25 cellular contexts compared by ENCODE assay signal in genomic region chr15:93065641-93066045, GRCh38. TPM values are rescaled to one million over a fixed set of nuclear protein-coding genes. Genes with fewer than 3 reads are reported as not detected.
DNase-seq lines count a peak whose midpoint lies in the region; ATAC-seq and TF ChIP-seq lines count a peak whose summit lies in the region.
"Had no signal": no experiment of that assay in that cellular context is flagged by ENCODE, and none has a peak within 500 bp of the region (broad histone marks: within the 10 kb centered on the region; RNA-seq: fewer than 3 reads in every experiment).

No MANE protein-coding gene starts in this region.

- peak overlapping the region in 2 of 11 experiments; percentile 14 to 34; a peak in 2 of 22 replicates for H3K27ac ChIP-seq in BLaER1 treated with 17β-estradiol and CSF1 and Interleukin-3, amounts not matched to agents 10 nM and 100 nM
- H3K27ac ChIP-seq in endodermal cell (ENCODE audit: low read depth, low read length), result peak overlapping the region; percentile 2
- peak overlapping the region; percentile 85 for H3K27ac ChIP-seq in neural progenitor cell
- H3K27ac ChIP-seq in spleen, result no peak overlapping the region
- H3K27ac ChIP-seq: A549, RWPE1 had no signal

- POLR2A ChIA-PET in activated CD8-positive, alpha-beta T cell treated with anti-CD3 and anti-CD28 coated beads for 36 hours (lab: Charles Lee), result no interaction called here

- intact Hi-C loops in spleen (cut with DNase I; ENCODE audit: low total_unique reads), result no loop called here
- intact Hi-C loops in activated T-helper 2 cell treated with anti-CD3 and anti-CD28 coated beads, Interferon-gamma antibody, Interleukin-2, Interleukin-4, amounts not matched to agents 10 μg/mL and 5 μg/mL and 100 μg/mL, durations not matched to agents 14 hours and 24 hours and 36 hours (cut with micrococcal nuclease), result no loop called here
- intact Hi-C loops in activated CD8-positive, alpha-beta T cell treated with anti-CD3 and anti-CD28 coated beads for 36 hours (cut with micrococcal nuclease), result no loop called here

- peaks cover 0 to 76% (median 24%) of the 10 kb centered on the region in 11 experiments; a peak in 13 of 22 replicates for H3K36me3 ChIP-seq in BLaER1 treated with 17β-estradiol and CSF1 and Interleukin-3, amounts not matched to agents 10 nM and 100 nM
- H3K36me3 ChIP-seq in endodermal cell (ENCODE audit: control insufficient read depth, insufficient read depth, low read length), result peaks cover 69% of the 10 kb centered on the region
- H3K36me3 ChIP-seq in neural progenitor cell, result peaks cover 6% of the 10 kb centered on the region
- H3K36me3 ChIP-seq in spleen, result no peaks in the 10 kb centered on the region

- CTCF ChIA-PET in activated CD8-positive, alpha-beta memory T cell treated with anti-CD3 and anti-CD28 coated beads, Interleukin-2, amount 10 ng/mL, durations not matched to agents 7 days and 5 days (lab: Charles Lee), result interaction anchor here (0.7 kb wide), 1 partner anchor 54 kb away, joined by 3 read pairs; no protein-coding TSS in a partner anchor
- CTCF ChIA-PET in activated CD8-positive, alpha-beta T cell treated with anti-CD3 and anti-CD28 coated beads for 36 hours (lab: Charles Lee), result no interaction called here

- H3K9me3 Mint-ChIP-seq in endodermal cell (no peaks in the 10 kb centered on the region), neural progenitor cell (peaks cover 5% of the 10 kb centered on the region)
- H3K9me3 Mint-ChIP-seq in activated CD8-positive, alpha-beta memory T cell treated with anti-CD3 and anti-CD28 coated beads, Interleukin-2, amount 10 ng/mL, durations not matched to agents 7 days and 5 days (ENCODE audit: low read depth), result no peaks in the 10 kb centered on the region
- no peaks in the 10 kb centered on the region for H3K9me3 Mint-ChIP-seq in activated T-helper 2 cell treated with anti-CD3 and anti-CD28 coated beads, Interferon-gamma antibody, Interleukin-2, Interleukin-4, amounts not matched to agents 10 μg/mL and 5 μg/mL and 100 μg/mL, durations not matched to agents 14 hours and 24 hours and 36 hours
- no peaks in the 10 kb centered on the region for H3K9me3 Mint-ChIP-seq in activated CD8-positive, alpha-beta T cell treated with anti-CD3 and anti-CD28 coated beads for 36 hours
- H3K9me3 Mint-ChIP-seq: CD4-positive, alpha-beta memory T cell; GM23338; IgD-negative memory B cell had no signal

- H3K9ac ChIP-seq in BLaER1 treated with 17β-estradiol and CSF1 and Interleukin-3, amounts not matched to agents 10 nM and 100 nM, result no peak overlapping the region; a peak in 2 of 22 replicates
- H3K9ac ChIP-seq in endodermal cell (ENCODE audit: extremely low read depth, low read length, poor library complexity, severe bottlenecking) (no peak overlapping the region), neural progenitor cell (no peak overlapping the region)

- TF ChIP-seq POLR2A in spleen (IDR thresholded peaks at IDR 0.05), result no peak

- no peak overlapping the region for H3K4me3 Mint-ChIP-seq in endodermal cell
- no peak overlapping the region for H3K4me3 Mint-ChIP-seq in neural progenitor cell
- H3K4me3 Mint-ChIP-seq in activated CD8-positive, alpha-beta memory T cell treated with anti-CD3 and anti-CD28 coated beads, Interleukin-2, amount 10 ng/mL, durations not matched to agents 7 days and 5 days, result no peak overlapping the region
- no peak overlapping the region for H3K4me3 Mint-ChIP-seq in activated T-helper 2 cell treated with anti-CD3 and anti-CD28 coated beads, Interferon-gamma antibody, Interleukin-2, Interleukin-4, amounts not matched to agents 10 μg/mL and 5 μg/mL and 100 μg/mL, durations not matched to agents 14 hours and 24 hours and 36 hours (ENCODE audit: low read depth)
- H3K4me3 Mint-ChIP-seq in activated CD8-positive, alpha-beta T cell treated with anti-CD3 and anti-CD28 coated beads for 36 hours, result no peak overlapping the region
- H3K4me3 Mint-ChIP-seq: CD4-positive, alpha-beta memory T cell; GM23338; IgD-negative memory B cell had no signal

- H2AFZ ChIP-seq in neural progenitor cell (replicated peaks), result no peak overlapping the region
- H2AFZ ChIP-seq: GM23338 had no signal

- H3K4me3 ChIP-seq in BLaER1 treated with 17β-estradiol and CSF1 and Interleukin-3, amounts not matched to agents 10 nM and 100 nM, result no peak overlapping the region
- no peak overlapping the region for H3K4me3 ChIP-seq in endodermal cell (ENCODE audit: low read length)
- no peak overlapping the region for H3K4me3 ChIP-seq in neural progenitor cell
- H3K4me3 ChIP-seq in spleen, result no peak overlapping the region
- H3K4me3 ChIP-seq: A549, GM12878, GM23338 had no signal

- H3K36me3 Mint-ChIP-seq in endodermal cell (ENCODE audit: low read depth) (peaks cover 66% of the 10 kb centered on the region), neural progenitor cell (peaks cover 37% of the 10 kb centered on the region)
- H3K36me3 Mint-ChIP-seq in activated CD8-positive, alpha-beta memory T cell treated with anti-CD3 and anti-CD28 coated beads, Interleukin-2, amount 10 ng/mL, durations not matched to agents 7 days and 5 days, result no peaks in the 10 kb centered on the region
- H3K36me3 Mint-ChIP-seq in activated T-helper 2 cell treated with anti-CD3 and anti-CD28 coated beads, Interferon-gamma antibody, Interleukin-2, Interleukin-4, amounts not matched to agents 10 μg/mL and 5 μg/mL and 100 μg/mL, durations not matched to agents 14 hours and 24 hours and 36 hours (ENCODE audit: low read depth), result no peaks in the 10 kb centered on the region
- no peaks in the 10 kb centered on the region for H3K36me3 Mint-ChIP-seq in activated CD8-positive, alpha-beta T cell treated with anti-CD3 and anti-CD28 coated beads for 36 hours (ENCODE audit: low read depth)
- H3K36me3 Mint-ChIP-seq: CD4-positive, alpha-beta memory T cell; IgD-negative memory B cell had no signal

- H3K4me1 Mint-ChIP-seq in endodermal cell (peaks cover 74% of the 10 kb centered on the region), neural progenitor cell (peaks cover 78% of the 10 kb centered on the region)
- no peaks in the 10 kb centered on the region for H3K4me1 Mint-ChIP-seq in activated CD8-positive, alpha-beta memory T cell treated with anti-CD3 and anti-CD28 coated beads, Interleukin-2, amount 10 ng/mL, durations not matched to agents 7 days and 5 days
- H3K4me1 Mint-ChIP-seq in activated T-helper 2 cell treated with anti-CD3 and anti-CD28 coated beads, Interferon-gamma antibody, Interleukin-2, Interleukin-4, amounts not matched to agents 10 μg/mL and 5 μg/mL and 100 μg/mL, durations not matched to agents 14 hours and 24 hours and 36 hours (ENCODE audit: low read depth), result peaks cover 5% of the 10 kb centered on the region
- peaks cover 2% of the 10 kb centered on the region for H3K4me1 Mint-ChIP-seq in activated CD8-positive, alpha-beta T cell treated with anti-CD3 and anti-CD28 coated beads for 36 hours (ENCODE audit: low read depth)
- H3K4me1 Mint-ChIP-seq: IgD-negative memory B cell had no signal

- H3K27me3 Mint-ChIP-seq in endodermal cell (ENCODE audit: insufficient read depth), result no peaks in the 10 kb centered on the region
- H3K27me3 Mint-ChIP-seq in neural progenitor cell (ENCODE audit: insufficient read depth, low read depth), result peaks cover 3% of the 10 kb centered on the region
- H3K27me3 Mint-ChIP-seq in activated CD8-positive, alpha-beta memory T cell treated with anti-CD3 and anti-CD28 coated beads, Interleukin-2, amount 10 ng/mL, durations not matched to agents 7 days and 5 days, result peaks cover 36% of the 10 kb centered on the region
- peaks cover 19% of the 10 kb centered on the region for H3K27me3 Mint-ChIP-seq in activated T-helper 2 cell treated with anti-CD3 and anti-CD28 coated beads, Interferon-gamma antibody, Interleukin-2, Interleukin-4, amounts not matched to agents 10 μg/mL and 5 μg/mL and 100 μg/mL, durations not matched to agents 14 hours and 24 hours and 36 hours (ENCODE audit: low read depth)
- H3K27me3 Mint-ChIP-seq in activated CD8-positive, alpha-beta T cell treated with anti-CD3 and anti-CD28 coated beads for 36 hours, result peaks cover 7% of the 10 kb centered on the region

- H3K4me2 ChIP-seq in BLaER1 treated with 17β-estradiol and CSF1 and Interleukin-3, amounts not matched to agents 10 nM and 100 nM, result peak overlapping the region in 7 of 11 experiments; percentile 63 to 82 (median 70); a peak in 11 of 22 replicates
- no peak overlapping the region for H3K4me2 ChIP-seq in neural progenitor cell
- H3K4me2 ChIP-seq: A549, GM23338 had no signal

- no peaks in the 10 kb centered on the region for H3K9me3 ChIP-seq in BLaER1 treated with 17β-estradiol and CSF1 and Interleukin-3, amounts not matched to agents 10 nM and 100 nM (replicated peaks in 1 of 11)
- H3K9me3 ChIP-seq in endodermal cell (ENCODE audit: control insufficient read depth, low read length) (no peaks in the 10 kb centered on the region), neural progenitor cell (ENCODE audit: low read depth) (no peaks in the 10 kb centered on the region), spleen (no peaks in the 10 kb centered on the region)
- H3K9me3 ChIP-seq: A549, Caco-2 had no signal

- ATAC-seq in activated CD8-positive, alpha-beta memory T cell treated with anti-CD3 and anti-CD28 coated beads, Interleukin-2, amount 10 ng/mL, durations not matched to agents 7 days and 5 days, result no peak
- no peak for ATAC-seq in activated CD8-positive, alpha-beta T cell treated with anti-CD3 and anti-CD28 coated beads for 36 hours
- ATAC-seq: A549, GM12878, GM23338 had no signal

- no peak for TF ChIP-seq CTCF in endodermal cell (conservative IDR thresholded peaks at IDR 0.05)
- no peak for TF ChIP-seq CTCF in neural progenitor cell (IDR thresholded peaks at IDR 0.05)
- TF ChIP-seq CTCF in spleen (IDR thresholded peaks at IDR 0.05 in 8 of 11, conservative IDR thresholded peaks at IDR 0.05 in 3 of 11), result no peak
- no peak for TF ChIP-seq CTCF in activated CD8-positive, alpha-beta T cell treated with anti-CD3 and anti-CD28 coated beads for 36 hours (IDR thresholded peaks at IDR 0.05)

- peaks cover 0 to 16% (median 0%) of the 10 kb centered on the region in 11 experiments; a peak in 3 of 22 replicates for H3K27me3 ChIP-seq in BLaER1 treated with 17β-estradiol and CSF1 and Interleukin-3, amounts not matched to agents 10 nM and 100 nM
- H3K27me3 ChIP-seq in endodermal cell (ENCODE audit: control insufficient read depth, insufficient read depth, low read length, poor library complexity, severe bottlenecking) (no peaks in the 10 kb centered on the region), neural progenitor cell (no peaks in the 10 kb centered on the region), spleen (replicated peaks in 1 of 7) (peaks cover 0 to 43% (median 4%) of the 10 kb centered on the region in 7 donors)

- 95 to 100% methylated on average over 7 to 23 of the region's 23 CpGs for WGBS in endodermal cell (ENCODE audit: insufficient coverage in 1 of 2, insufficient read length in 1 of 2), 2 experiments
- 93 to 95% (median 93%) methylated on average over 16 to 23 of the region's 23 CpGs for WGBS in spleen, 5 donors

- peaks cover 98% of the 10 kb centered on the region for H3K79me2 ChIP-seq in neural progenitor cell (ENCODE audit: low read depth)

- H3K27ac Mint-ChIP-seq in endodermal cell, result no peak overlapping the region
- H3K27ac Mint-ChIP-seq in neural progenitor cell, result no peak overlapping the region
- H3K27ac Mint-ChIP-seq in activated CD8-positive, alpha-beta memory T cell treated with anti-CD3 and anti-CD28 coated beads, Interleukin-2, amount 10 ng/mL, durations not matched to agents 7 days and 5 days, result no peak overlapping the region
- no peak overlapping the region for H3K27ac Mint-ChIP-seq in activated T-helper 2 cell treated with anti-CD3 and anti-CD28 coated beads, Interferon-gamma antibody, Interleukin-2, Interleukin-4, amounts not matched to agents 10 μg/mL and 5 μg/mL and 100 μg/mL, durations not matched to agents 14 hours and 24 hours and 36 hours
- no peak overlapping the region for H3K27ac Mint-ChIP-seq in activated CD8-positive, alpha-beta T cell treated with anti-CD3 and anti-CD28 coated beads for 36 hours
- H3K27ac Mint-ChIP-seq: CD4-positive, alpha-beta memory T cell; IgD-negative memory B cell had no signal

- peaks cover 92% of the 10 kb centered on the region for H3F3A ChIP-seq in neural progenitor cell (ENCODE audit: low read depth)

- H4K20me1 ChIP-seq in BLaER1 treated with 17β-estradiol and CSF1 and Interleukin-3, amounts not matched to agents 10 nM and 100 nM, result peaks cover 0 to 98% (median 4%) of the 10 kb centered on the region in 11 experiments; a peak in 10 of 22 replicates
- peaks cover 98% of the 10 kb centered on the region for H4K20me1 ChIP-seq in neural progenitor cell (ENCODE audit: low read depth)

- no peak for DNase-seq in endodermal cell
- DNase-seq in neural progenitor cell (ENCODE audit: low spot score), result no peak
- peak; percentile 51 for DNase-seq in spleen
- no peak for DNase-seq in NCI-H82 treated with DMSO at 0.1 percent for 48 hours (lab: John Stamatoyannopoulos, UW; ENCODE audit: unreplicated experiment)
- no peak for DNase-seq in activated CD8-positive, alpha-beta memory T cell treated with anti-CD3 and anti-CD28 coated beads, Interleukin-2, amount 10 ng/mL, durations not matched to agents 7 days and 5 days
- DNase-seq in activated T-helper 2 cell treated with anti-CD3 and anti-CD28 coated beads, Interferon-gamma antibody, Interleukin-2, Interleukin-4, amounts not matched to agents 10 μg/mL and 5 μg/mL and 100 μg/mL, durations not matched to agents 14 hours and 24 hours and 36 hours (ENCODE audit: low spot score), result no peak
- no peak for DNase-seq in activated CD8-positive, alpha-beta T cell treated with anti-CD3 and anti-CD28 coated beads for 36 hours
- DNase-seq: Caco-2; CD4-positive, alpha-beta memory T cell; DMS 273 treated with DMSO at 0.1 percent for 48 hours; DMS79 treated with DMSO at 0.1 percent for 48 hours; NCI-H1105; NCI-H146; NCI-H2029; NCI-H226; NCI-H510A treated with DMSO at 0.1 percent for 48 hours; NCI-H748 treated with DMSO at 0.1 percent for 48 hours; NK-92 treated with Interleukin-12 subunit alpha and Interleukin-12 subunit beta, amount 100 ng/mL, for 24 hours; SIG-M5 had no signal

- H3K4me1 ChIP-seq in BLaER1 treated with 17β-estradiol and CSF1 and Interleukin-3, amounts not matched to agents 10 nM and 100 nM, result peaks cover 6 to 76% (median 53%) of the 10 kb centered on the region in 10 experiments; a peak in 18 of 20 replicates
- H3K4me1 ChIP-seq in endodermal cell (ENCODE audit: control insufficient read depth, insufficient read depth, low read length) (peaks cover 39% of the 10 kb centered on the region), neural progenitor cell (peaks cover 89% of the 10 kb centered on the region), spleen (peaks cover 0 to 10% (median 0%) of the 10 kb centered on the region in 6 donors)
- H3K4me1 ChIP-seq: A549 had no signal

RNA-seq across cellular contexts. Expression of gene RGMA, which starts 23.4 kb away (rescaled TPM):
- total RNA-seq in endodermal cell (10 to 100 TPM; 37.7 to 67.1 TPM), neural progenitor cell (ENCODE audit: low replicate concordance) (41.4 and 85.1 TPM in 2 replicates), spleen (1 to 10 TPM in 5 of 7 donors, under 1 TPM in 2; 0.37 to 3.1 (median 1.1) TPM)
- 64.3 TPM for polyA plus RNA-seq in endodermal cell (2013, experiment 1 of 2)
- 48.1 TPM for polyA plus RNA-seq in endodermal cell (2013, experiment 2 of 2)
- polyA plus RNA-seq in spleen, result 1 to 10 TPM in 2 of 3 donors, under 1 TPM in 1; 0.59 to 2.6 (median 2.0) TPM
- total RNA-seq in activated CD8-positive, alpha-beta memory T cell treated with anti-CD3 and anti-CD28 coated beads, Interleukin-2, amount 10 ng/mL, durations not matched to agents 7 days and 5 days, result under 1 TPM in 1 of 2 experiments, not detected in 1; 0.28 TPM
- total RNA-seq in activated T-helper 2 cell treated with anti-CD3 and anti-CD28 coated beads, Interferon-gamma antibody, Interleukin-2, Interleukin-4, amounts not matched to agents 10 μg/mL and 5 μg/mL and 100 μg/mL, durations not matched to agents 14 hours and 24 hours and 36 hours, result not detected in 2 replicates
- total RNA-seq in activated CD8-positive, alpha-beta T cell treated with anti-CD3 and anti-CD28 coated beads for 36 hours, result not detected
- total RNA-seq: CD4-positive, alpha-beta memory T cell; GM12878 had no signal
- polyA plus RNA-seq: CD4-positive, alpha-beta memory T cell; GM12878; IgD-negative memory B cell had no signal

Comparison
In these comparisons a context has a peak if more than half of its experiments do, and no peak if none do; other contexts are left out.
1. H3K27ac ChIP-seq: peak in endodermal cell (single experiment) and neural progenitor cell (single experiment); none in spleen (0 of 8).
2. RNA of gene RGMA, which starts 23.4 kb away (total RNA-seq): 37.7 to 67.1 TPM in endodermal cell and 41.4 to 85.1 TPM in neural progenitor cell; 0.37 to 3.1 TPM in spleen, 0.28 TPM in activated CD8-positive, alpha-beta memory T cell treated with anti-CD3 and anti-CD28 coated beads, Interleukin-2, amount 10 ng/mL, durations not matched to agents 7 days and 5 days, not detected in activated CD8-positive, alpha-beta T cell treated with anti-CD3 and anti-CD28 coated beads for 36 hours and not detected in activated T-helper 2 cell treated with anti-CD3 and anti-CD28 coated beads, Interferon-gamma antibody, Interleukin-2, Interleukin-4, amounts not matched to agents 10 μg/mL and 5 μg/mL and 100 μg/mL, durations not matched to agents 14 hours and 24 hours and 36 hours; every median in the first group is over 4 times any median in the second.